ENCODE assay signal across 24 cellular contexts in genomic region chr1:5879421-5879820, GRCh38.
"Had no signal": no experiment of that assay in that cellular context is flagged by ENCODE, and none has a peak within 500 bp of the region (broad histone marks: within the 10 kb centered on the region; RNA-seq: fewer than 3 reads in every experiment).

No MANE protein-coding gene starts in this region.

- ATAC-seq: foreskin keratinocyte; gastroesophageal sphincter; heart right ventricle; left colon; lower lobe of right lung; naive thymus-derived CD8-positive, alpha-beta T cell; sciatic nerve had no signal

- DNase-seq: colonic mucosa; effector CD8-positive, alpha-beta T cell; endodermal cell; foreskin keratinocyte; heart right ventricle; hippocampal formation; kidney glomerular epithelial cell; left colon; left ventricle myocardium inferior; lower lobe of right lung; stimulated activated CD4-positive, alpha-beta T cell treated with anti-CD3 and anti-CD28 coated beads, Interleukin-12 subunit alpha, Interleukin-12 subunit beta, amount 100 ng/mL, for 4 hours; stimulated activated CD4-positive, alpha-beta T cell treated with anti-CD3 and anti-CD28 coated beads, Interleukin-1b, Interleukin-23, amount 100 ng/mL, for 48 hours; stimulated activated CD4-positive, alpha-beta T cell treated with anti-CD3 and anti-CD28 coated beads, Interleukin-4, amount 100 ng/mL, for 1 hour; stimulated activated CD8-positive, alpha-beta memory T cell treated with anti-CD3 and anti-CD28 coated beads, Interleukin-4, amount 100 ng/mL, for 48 hours; stimulated activated naive CD4-positive, alpha-beta T cell treated with Interleukin-2 at 50 U/mL for 16 hours; stomach; thyroid gland; trophoblast cell had no signal

- H3K27me3 Mint-ChIP-seq: dendritic cell treated with granulocyte-macrophage colony-stimulating factor and Interleukin-4, amounts not matched to agents 40 ng/mL and 50 ng/mL, for 4 days; naive thymus-derived CD8-positive, alpha-beta T cell had no signal

- H3K27ac Mint-ChIP-seq: dendritic cell treated with granulocyte-macrophage colony-stimulating factor and Interleukin-4, amounts not matched to agents 40 ng/mL and 50 ng/mL, for 4 days; endodermal cell had no signal

- H3K4me1 Mint-ChIP-seq: endodermal cell had no signal

- H3K4me3 Mint-ChIP-seq: dendritic cell treated with granulocyte-macrophage colony-stimulating factor and Interleukin-4, amounts not matched to agents 40 ng/mL and 50 ng/mL, for 4 days; endodermal cell; naive thymus-derived CD8-positive, alpha-beta T cell had no signal

- H3K9me3 ChIP-seq: colonic mucosa, prostate gland, thyroid gland, vagina had no signal
